In the genomic region with DNA sequence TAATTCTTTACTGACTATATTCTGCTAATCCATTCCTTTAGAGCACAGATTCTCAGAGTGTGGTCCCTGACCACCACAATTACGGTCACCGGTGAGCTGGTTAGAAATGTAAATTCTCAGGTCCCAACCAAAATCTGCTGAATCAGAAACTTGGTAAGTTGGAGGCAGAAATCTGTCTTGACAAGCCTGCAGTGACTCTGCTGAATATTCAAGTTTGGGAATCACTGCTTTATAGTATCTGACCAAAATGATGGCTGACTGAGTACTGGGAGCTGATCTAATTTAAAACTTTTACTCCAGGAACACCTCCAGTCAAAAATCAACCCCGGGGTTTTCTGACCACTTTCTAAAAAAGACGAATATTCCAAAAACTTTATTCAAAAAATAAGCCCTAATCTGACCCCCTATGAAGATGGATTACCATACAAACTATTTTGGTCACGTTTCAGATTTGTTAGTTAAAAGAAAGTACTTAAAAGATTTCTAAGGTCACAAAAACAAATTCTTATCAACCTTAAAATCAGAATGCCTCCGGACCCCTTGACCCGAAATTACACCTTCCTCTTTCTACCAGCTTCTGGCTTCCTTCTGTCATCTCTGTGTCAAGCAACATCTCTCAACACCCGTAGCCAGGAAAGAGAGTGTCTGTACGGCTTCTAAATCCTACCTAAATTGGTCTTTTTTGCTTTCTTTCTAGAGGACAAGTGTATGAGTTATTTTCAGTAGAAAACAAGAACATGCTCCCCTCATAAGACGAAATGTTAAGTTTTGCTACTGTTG, we compare ENCODE assay signal across 19 cellular contexts. TPM values are rescaled to one million over a fixed set of nuclear protein-coding genes. Genes with fewer than 3 reads are reported as not detected.
A peak's percentile ranks its signal among the peaks of the same experiment; 100 is the strongest.
DNase-seq lines count a peak whose midpoint lies in the region; ATAC-seq, FAIRE-seq and TF ChIP-seq lines count a peak whose summit lies in the region.
"Had no signal": no experiment of that assay in that cellular context is flagged by ENCODE, and none has a peak within 500 bp of the region (broad histone marks: within the 10 kb centered on the region; RNA-seq: fewer than 3 reads in every experiment).

No MANE protein-coding gene starts in this region.

- no peaks in the 10 kb centered on the region for H3K9me3 ChIP-seq in OCI-LY1 (ENCODE audit: low read length)
- H3K9me3 ChIP-seq in endothelial cell of umbilical vein (replicated peaks; ENCODE audit: control insufficient read depth, insufficient read depth, low read length) = no peaks in the 10 kb centered on the region
- no peaks in the 10 kb centered on the region for H3K9me3 ChIP-seq in subcutaneous abdominal adipose tissue (ENCODE audit: control insufficient read depth in 5 of 5, low read length in 5 of 5)
- H3K9me3 ChIP-seq: heart left ventricle, uterus had no signal

- H3K4me1 ChIP-seq in OCI-LY1 (ENCODE audit: insufficient read depth, low read length, severe bottlenecking) = peaks cover 26% of the 10 kb centered on the region
- no peaks in the 10 kb centered on the region for H3K4me1 ChIP-seq in endothelial cell of umbilical vein (ENCODE audit: control insufficient read depth, extremely low read depth, insufficient read depth, low read length)
- peaks cover 0 to 17% (median 11%) of the 10 kb centered on the region in 5 donors for H3K4me1 ChIP-seq in subcutaneous abdominal adipose tissue (ENCODE audit: control insufficient read depth in 5 of 5, insufficient read depth in 5 of 5, low read length in 5 of 5)

- H2AFZ ChIP-seq in OCI-LY1 (ENCODE audit: low read length) (no peak overlapping the region), endothelial cell of umbilical vein (ENCODE audit: low read depth, low read length) (no peak overlapping the region)

- ATAC-seq in Right ventricle myocardium superior (ENCODE audit: poor library complexity) = peak; percentile 52
- ATAC-seq: sciatic nerve had no signal

- peak overlapping the region; percentile 19 for H3K27ac ChIP-seq in OCI-LY1 (ENCODE audit: low read depth, low read length, poor library complexity, severe bottlenecking)
- H3K27ac ChIP-seq in endothelial cell of umbilical vein (ENCODE audit: insufficient read depth, low read depth, low read length) = no peak overlapping the region
- peak overlapping the region; percentile 55 for H3K27ac ChIP-seq in subcutaneous abdominal adipose tissue (ENCODE audit: low read depth, low read length)
- H3K27ac ChIP-seq: WERI-Rb-1 had no signal

- FAIRE-seq in endothelial cell of umbilical vein (lab: Jason Lieb, UNC) = peak; percentile 8
- FAIRE-seq: kidney had no signal

- no peaks in the 10 kb centered on the region for H4K20me1 ChIP-seq in OCI-LY1 (ENCODE audit: insufficient read depth, low read length)
- peaks cover 27% of the 10 kb centered on the region for H4K20me1 ChIP-seq in endothelial cell of umbilical vein (replicated peaks; ENCODE audit: control insufficient read depth, extremely low read depth, insufficient read depth, low read length)

- H3K27me3 ChIP-seq in OCI-LY1 (ENCODE audit: insufficient read depth, low read length) (no peaks in the 10 kb centered on the region), endothelial cell of umbilical vein (ENCODE audit: control insufficient read depth in 2 of 2, insufficient read depth in 2 of 2, low read length in 2 of 2) (no peaks in the 10 kb centered on the region), subcutaneous abdominal adipose tissue (ENCODE audit: control insufficient read depth in 5 of 5, insufficient read depth in 4 of 5, low read length in 5 of 5) (no peaks in the 10 kb centered on the region)
- H3K27me3 ChIP-seq: heart left ventricle, uterus had no signal

- no peak for TF ChIP-seq POLR2A in endothelial cell of umbilical vein (IDR thresholded peaks at IDR 0.05; ENCODE audit: low read depth, low read length)

- H3K4me3 ChIP-seq in OCI-LY1 (ENCODE audit: low read depth, low read length, poor library complexity, severe bottlenecking) = no peak overlapping the region
- H3K4me3 ChIP-seq in endothelial cell of umbilical vein (replicated peaks in 1 of 3; ENCODE audit: insufficient read depth in 1 of 3, low read depth in 1 of 3, low read length in 3 of 3) = no peak overlapping the region
- H3K4me3 ChIP-seq in subcutaneous abdominal adipose tissue (ENCODE audit: low read depth in 1 of 5, low read length in 5 of 5) = no peak overlapping the region
- H3K4me3 ChIP-seq: heart left ventricle, uterus had no signal

- dilution Hi-C loops in endothelial cell of umbilical vein (cut with MboI; ENCODE audit: extremely low pct_ligation_motif_present, low sequenced_read_pairs) = no loop called here

- H3K9ac ChIP-seq in OCI-LY1 (ENCODE audit: low read length) (no peak overlapping the region), endothelial cell of umbilical vein (replicated peaks; ENCODE audit: extremely low read depth, insufficient read depth, low read length) (no peak overlapping the region), subcutaneous abdominal adipose tissue (ENCODE audit: low read length in 5 of 5) (peak overlapping the region in 2 of 5 donors; percentile 41)

- BruUV-seq in endothelial cell of umbilical vein (replicated peaks; lab: Mats Ljungman, UMichigan) = no TSS peak

- intact Hi-C loops in Right ventricle myocardium superior (cut with DNase I) = no loop called here
- intact Hi-C loops in cardiac septum (cut with DNase I) = no loop called here
- intact Hi-C loops in endothelial cell of umbilical vein (cut with micrococcal nuclease) = no loop called here

- peaks cover 76% of the 10 kb centered on the region for H3K79me2 ChIP-seq in OCI-LY1 (ENCODE audit: insufficient read depth, low read length)
- peaks cover 89% of the 10 kb centered on the region for H3K79me2 ChIP-seq in endothelial cell of umbilical vein (ENCODE audit: control insufficient read depth, insufficient read depth, low read length)

- TF ChIP-seq CTCF in OCI-LY1 (IDR thresholded peaks at IDR 0.05; ENCODE audit: low read length) = no peak
- TF ChIP-seq CTCF in endothelial cell of umbilical vein (IDR thresholded peaks at IDR 0.05; ENCODE audit: extremely low read depth in 1 of 2, insufficient read depth in 1 of 2, low read depth in 1 of 2, low read length in 2 of 2) = no peak

- no peaks in the 10 kb centered on the region for H3F3A ChIP-seq in OCI-LY1 (ENCODE audit: insufficient read depth, low read length)

- CTCF ChIA-PET in endothelial cell of umbilical vein (lab: Charles Lee) = interaction anchor here (1.0 to 1.3 kb wide), 2 partner anchors 9 to 39 kb away, joined by 3 to 4 read pairs; no protein-coding TSS in a partner anchor

- no peaks in the 10 kb centered on the region for H3K9me2 ChIP-seq in OCI-LY1 (ENCODE audit: low read depth, low read length)

- POLR2A ChIA-PET in endothelial cell of umbilical vein (lab: Charles Lee) = no interaction called here

- H3K9me1 ChIP-seq in endothelial cell of umbilical vein (replicated peaks; ENCODE audit: control insufficient read depth, extremely low read depth, insufficient read depth, low read length) = no peaks in the 10 kb centered on the region

- H3K4me2 ChIP-seq in OCI-LY1 (ENCODE audit: low read length) = peak overlapping the region; percentile 22; the same call in 1 of the 2 replicates
- H3K4me2 ChIP-seq in endothelial cell of umbilical vein (ENCODE audit: insufficient read depth, low read length) = no peak overlapping the region

- DNase-seq in Right ventricle myocardium superior (no peak), cardiac septum (ENCODE audit: low spot score) (no peak), endothelial cell of umbilical vein (ENCODE audit: low read depth, low spot score) (no peak), inferior parietal cortex (ENCODE audit: extremely low spot score) (no peak), NCI-H82 treated with DMSO at 0.1 percent for 48 hours (lab: John Stamatoyannopoulos, UW; ENCODE audit: unreplicated experiment) (no peak)
- DNase-seq in activated CD8-positive, alpha-beta memory T cell treated with anti-CD3 and anti-CD28 coated beads, Interleukin-2, amount 50 U/mL, for 4 hours = no peak
- DNase-seq: ACHN; CD4-positive, alpha-beta memory T cell; heart left ventricle; kidney; NCI-H1048; NCI-H2081 treated with DMSO at 0.1 percent for 48 hours; NCI-H526 treated with DMSO at 0.1 percent for 48 hours; occipital lobe; uterus; WERI-Rb-1 had no signal

- peaks cover 13% of the 10 kb centered on the region for H3K36me3 ChIP-seq in OCI-LY1 (ENCODE audit: insufficient read depth, low read length)
- no peaks in the 10 kb centered on the region for H3K36me3 ChIP-seq in endothelial cell of umbilical vein (ENCODE audit: control insufficient read depth in 2 of 2, extremely low read depth in 1 of 2, insufficient read depth in 2 of 2, low read length in 2 of 2)
- peaks cover 0 to 11% (median 0%) of the 10 kb centered on the region in 5 donors for H3K36me3 ChIP-seq in subcutaneous abdominal adipose tissue (ENCODE audit: control insufficient read depth in 5 of 5, insufficient read depth in 5 of 5, low read length in 5 of 5)
- H3K36me3 ChIP-seq: uterus had no signal

TF ChIP-seq in endothelial cell of umbilical vein, 7 proteins besides CTCF, POLR2A, EP300 and RAD21:
- TF ChIP-seq POLR2AphosphoS5 (IDR thresholded peaks at IDR 0.05; ENCODE audit: insufficient read depth, low read depth, low read length) (no peak), EZH2 (IDR thresholded peaks at IDR 0.05; ENCODE audit: borderline replicate concordance, low read depth, low read length, severe bottlenecking) (no peak), GATA2 (IDR thresholded peaks at IDR 0.05; ENCODE audit: insufficient read depth, insufficient read length, low read depth, low read length) (no peak), FOS (IDR thresholded peaks at IDR 0.05; ENCODE audit: borderline replicate concordance, insufficient read depth, low read length) (no peak), MYC (IDR thresholded peaks at IDR 0.05; ENCODE audit: low read depth, low read length) (no peak), JUN (IDR thresholded peaks at IDR 0.05; ENCODE audit: borderline replicate concordance, insufficient read depth, insufficient read length, low read depth) (no peak)
- TF ChIP-seq, protein P1, sequence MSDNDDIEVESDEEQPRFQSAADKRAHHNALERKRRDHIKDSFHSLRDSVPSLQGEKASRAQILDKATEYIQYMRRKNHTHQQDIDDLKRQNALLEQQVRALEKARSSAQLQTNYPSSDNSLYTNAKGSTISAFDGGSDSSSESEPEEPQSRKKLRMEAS (IDR thresholded peaks at IDR 0.05; ENCODE audit: insufficient read depth, insufficient read length) = no peak
TF ChIP-seq in endothelial cell of umbilical vein: peak in this region for 0.

RNA-seq across cellular contexts. Expression of a gene that starts 38.6 kb away (rescaled TPM):
- total RNA-seq in Right ventricle myocardium superior (35.3 TPM), cardiac septum (39.0 TPM), endothelial cell of umbilical vein (71.4 and 72.7 TPM in 2 replicates)
- 10.2 and 13.8 TPM in 2 replicates for polyA plus RNA-seq in endothelial cell of umbilical vein
- 10.3 and 11.4 TPM in 2 replicates for polyA plus RNA-seq in endothelial cell of umbilical vein (2011; cell fraction: cytosol; rRNA removed)
- 41.9 and 42.7 TPM in 2 replicates for polyA plus RNA-seq in endothelial cell of umbilical vein (2011; cell fraction: nucleus; rRNA removed)
- polyA plus RNA-seq in endothelial cell of umbilical vein (2012) = 24.6 and 28.1 TPM in 2 replicates
- polyA minus RNA-seq in endothelial cell of umbilical vein = 47.2 and 61.8 TPM in 2 replicates
- polyA minus RNA-seq in endothelial cell of umbilical vein (2011; cell fraction: cytosol; rRNA and poly(A)+ RNA removed) = 25.8 TPM
- polyA minus RNA-seq in endothelial cell of umbilical vein (2011; cell fraction: nucleus; rRNA and poly(A)+ RNA removed) = 95.4 and 122 TPM in 2 replicates
